1 cellular context compared by ENCODE assay signal in genomic region chr16:29149912-29150311, GRCh38.
A peak's percentile ranks its signal among the peaks of the same experiment; 100 is the strongest.
TF ChIP-seq lines count a peak whose summit lies in the region.

No MANE protein-coding gene starts in this region.

TF ChIP-seq in liver, 16 proteins besides CTCF, POLR2A, EP300 and RAD21:
- TF ChIP-seq JUND (IDR thresholded peaks at IDR 0.05) (peak in 1 of 2 donors; percentile 84), FOXA1 (IDR thresholded peaks at IDR 0.05) (peak; percentile 85), MAX (IDR thresholded peaks at IDR 0.05) (peak; percentile 66), ZBTB33 (IDR thresholded peaks at IDR 0.05) (peak; percentile 74), FOXA2 (IDR thresholded peaks at IDR 0.05) (peak; percentile 80), YY1 (IDR thresholded peaks at IDR 0.05) (peak; percentile 77), NR2F2 (IDR thresholded peaks at IDR 0.05) (peak; percentile 63), EGR1 (IDR thresholded peaks at IDR 0.05; ENCODE audit: low read depth in 2 of 2) (peak in 1 of 2 donors; percentile 69), RXRA (IDR thresholded peaks at IDR 0.05) (peak; percentile 72 to 93), HNF4A (conservative IDR thresholded peaks at IDR 0.05) (peak; percentile 60 to 78), SP1 (IDR thresholded peaks at IDR 0.05) (peak; percentile 69)
